2 cellular contexts compared by ENCODE assay signal in the genomic region with DNA sequence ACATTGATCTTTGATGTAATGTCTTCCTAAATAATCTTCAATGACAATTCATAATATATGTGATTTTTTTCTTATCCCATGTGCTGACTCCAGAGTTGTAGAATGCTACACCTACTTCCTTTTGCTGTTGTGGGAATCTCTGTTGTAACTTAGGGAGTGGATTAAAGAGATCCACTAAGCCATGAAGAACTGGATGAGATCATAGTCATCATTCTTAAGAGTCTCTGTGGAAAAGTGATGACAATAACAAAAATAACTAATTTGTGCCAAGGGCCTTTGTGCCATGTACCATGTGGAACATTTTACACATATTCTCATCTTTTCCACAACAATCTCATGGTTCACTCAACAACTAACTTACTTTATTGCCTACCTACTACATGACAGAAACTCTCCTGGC.
TF ChIP-seq lines count a peak whose summit lies in the region.

No MANE protein-coding gene starts in this region.

TF ChIP-seq in SK-N-SH, 30 proteins besides CTCF, POLR2A, EP300 and RAD21 (continued from another document):
- TF ChIP-seq, protein P1, sequence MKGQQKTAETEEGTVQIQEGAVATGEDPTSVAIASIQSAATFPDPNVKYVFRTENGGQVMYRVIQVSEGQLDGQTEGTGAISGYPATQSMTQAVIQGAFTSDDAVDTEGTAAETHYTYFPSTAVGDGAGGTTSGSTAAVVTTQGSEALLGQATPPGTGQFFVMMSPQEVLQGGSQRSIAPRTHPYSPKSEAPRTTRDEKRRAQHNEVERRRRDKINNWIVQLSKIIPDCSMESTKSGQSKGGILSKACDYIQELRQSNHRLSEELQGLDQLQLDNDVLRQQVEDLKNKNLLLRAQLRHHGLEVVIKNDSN (IDR thresholded peaks at IDR 0.05; ENCODE audit: borderline replicate concordance, low read depth) = no peak
- no peak for TF ChIP-seq ELF1 (IDR thresholded peaks at IDR 0.05)
- no peak for TF ChIP-seq PBX3 (IDR thresholded peaks at IDR 0.05)
- no peak for TF ChIP-seq YY1 (IDR thresholded peaks at IDR 0.05; ENCODE audit: low read depth)
- no peak for TF ChIP-seq FOSL2 (IDR thresholded peaks at IDR 0.05; ENCODE audit: borderline replicate concordance, low read depth)
- TF ChIP-seq JUND (IDR thresholded peaks at IDR 0.05) = no peak

TF ChIP-seq in SK-N-SH treated with all-trans-retinoic acid at 6 μM for 48 hours, 23 proteins besides CTCF, POLR2A, EP300 and RAD21 (continued from another document):
- no peak for TF ChIP-seq TOX (CRISPR knock-in tag; IDR thresholded peaks at IDR 0.05; ENCODE audit: borderline replicate concordance)
